ENCODE assay signal across 29 cellular contexts in the genomic region with DNA sequence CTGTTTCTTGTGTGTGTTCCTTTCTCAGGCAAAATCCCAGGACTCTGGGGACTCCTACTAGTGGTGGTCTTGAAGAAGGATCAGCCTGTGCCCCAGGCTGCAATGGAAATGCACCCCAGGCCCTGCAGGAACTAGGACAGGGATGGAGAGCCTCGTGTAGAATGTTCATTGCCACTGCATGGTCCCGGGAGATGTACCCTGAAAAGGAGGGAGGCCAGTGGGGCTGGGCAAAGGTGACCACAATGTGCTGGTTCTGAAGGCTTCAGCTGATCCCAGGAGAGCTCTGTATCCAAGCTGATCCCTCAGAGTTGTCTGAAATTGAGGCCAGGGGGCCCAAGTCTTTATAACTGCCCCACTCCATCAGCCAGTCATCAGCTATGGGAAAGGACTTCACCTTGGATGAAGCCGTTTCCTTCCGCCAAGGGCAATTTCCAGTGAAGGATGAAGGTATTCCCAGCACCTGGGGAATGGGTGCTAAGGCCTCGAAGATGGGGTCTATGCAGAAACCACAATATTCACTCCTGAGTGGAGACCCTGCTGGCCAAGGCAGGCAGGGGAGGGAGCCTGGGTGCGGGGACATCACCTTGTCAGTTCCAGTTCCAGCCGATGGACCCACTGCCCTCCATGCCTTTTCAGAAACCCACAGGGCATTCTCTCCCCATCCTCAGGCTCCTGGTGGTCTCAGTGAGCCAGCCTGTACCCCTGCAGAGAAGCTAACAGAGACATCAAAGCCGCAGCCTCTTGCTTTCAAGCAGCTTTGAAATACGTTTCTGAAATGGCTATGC. TPM values are rescaled to one million over a fixed set of nuclear protein-coding genes. Genes with fewer than 3 reads are reported as not detected.
"Had no signal": no experiment of that assay in that cellular context is flagged by ENCODE, and none has a peak within 500 bp of the region (broad histone marks: within the 10 kb centered on the region; RNA-seq: fewer than 3 reads in every experiment).

No MANE protein-coding gene starts in this region.

- H3K4me3 ChIP-seq: SJCRH30, SK-N-MC had no signal

- H3K36me3 ChIP-seq: brain microvascular endothelial cell, SJCRH30 had no signal

- H3K27ac ChIP-seq: brain microvascular endothelial cell, SJCRH30, SK-N-MC had no signal

- ATAC-seq: activated CD8-positive, alpha-beta T cell treated with anti-CD3 and anti-CD28 coated beads for 36 hours; Panc1 had no signal

- FAIRE-seq: TTC549 had no signal

- H3K9me3 ChIP-seq: SJCRH30 had no signal

- DNase-seq: activated CD4-positive, alpha-beta T cell treated with anti-CD3 and anti-CD28 coated beads, Interleukin-2, amount 10 ng/mL, durations not matched to agents 24 days and 14 days; activated CD4-positive, alpha-beta T cell treated with anti-CD3 and anti-CD28 coated beads, Interleukin-2, amount 50 U/mL, for 4 hours; activated CD8-positive, alpha-beta T cell treated with anti-CD3 and anti-CD28 coated beads for 36 hours; activated naive CD4-positive, alpha-beta T cell treated with anti-CD3 and anti-CD28 coated beads, Interleukin-2, amount 50 U/mL, for 16 hours; activated naive CD8-positive, alpha-beta T cell treated with anti-CD3 and anti-CD28 coated beads for 36 hours; activated T-cell treated with anti-CD3 and anti-CD28 coated beads, Interleukin-2, amount 50 U/mL, for 24 hours; amniotic stem cell; aorta; brain microvascular endothelial cell; Karpas-422; KBM-7; NCI-H1105 treated with DMSO at 0.1 percent for 48 hours; NCI-H1436; NCI-H1694; NCI-H1930; NCI-H2081 treated with DMSO at 0.1 percent for 48 hours; NCI-H345; NCI-H524 treated with DMSO at 0.1 percent for 48 hours; SHP77; SJCRH30 had no signal

- H3K4me1 ChIP-seq: SJCRH30 had no signal

RNA-seq across cellular contexts. Expression of gene CDH5, which starts 59.9 kb away (rescaled TPM):
- total RNA-seq: activated CD4-positive, alpha-beta T cell treated with anti-CD3 and anti-CD28 coated beads, Interleukin-2, amount 10 ng/mL, durations not matched to agents 24 days and 14 days; activated CD8-positive, alpha-beta T cell treated with anti-CD3 and anti-CD28 coated beads for 36 hours; activated naive CD8-positive, alpha-beta T cell treated with anti-CD3 and anti-CD28 coated beads for 36 hours; activated T-helper 2 cell treated with anti-CD3 and anti-CD28 coated beads, Interferon-gamma antibody, Interleukin-2, Interleukin-4, amounts not matched to agents 10 μg/mL and 5 μg/mL and 100 μg/mL, durations not matched to agents 14 hours and 24 hours and 36 hours; MCF 10A; NCI-H460; RPMI7951; T-helper 1 cell treated with Interleukin-12 subunit alpha and Interleukin-12 subunit beta and Interleukin-4 antibody, amounts not matched to agents 30 ng/mL and 1 ng/mL, for 36 hours had no signal
- polyA plus RNA-seq: IgD-negative memory B cell had no signal
